Comparison of ENCODE assay signal across 11 cellular contexts in genomic region chrX:48532201-48532600, GRCh38. TPM values are rescaled to one million over a fixed set of nuclear protein-coding genes. Genes with fewer than 3 reads are reported as not detected.
A peak's percentile ranks its signal among the peaks of the same experiment; 100 is the strongest.
DNase-seq lines count a peak whose midpoint lies in the region; ATAC-seq and TF ChIP-seq lines count a peak whose summit lies in the region.
"Had no signal": no experiment of that assay in that cellular context is flagged by ENCODE, and none has a peak within 500 bp of the region (broad histone marks: within the 10 kb centered on the region; RNA-seq: fewer than 3 reads in every experiment).

No MANE protein-coding gene starts in this region.

- H3K9ac ChIP-seq in iPS-20b (ENCODE audit: low read depth, low read length), result 0 out of 2 replicates have a peak overlapping the region, but pooled peaks have one; percentile 37

- H3K27ac ChIP-seq in left ventricle myocardium inferior (replicated peaks), result peak overlapping the region; percentile 63
- no peak overlapping the region for H3K27ac ChIP-seq in iPS-20b (ENCODE audit: low read length)
- peak overlapping the region; percentile 75 for H3K27ac ChIP-seq in vagina

- TF ChIP-seq CTCF in left ventricle myocardium inferior (IDR thresholded peaks at IDR 0.05; ENCODE audit: borderline replicate concordance), result no peak
- no peak for TF ChIP-seq CTCF in vagina (IDR thresholded peaks at IDR 0.05)

- TF ChIP-seq POLR2A in vagina (IDR thresholded peaks at IDR 0.05), result no peak

- H3K4me1 Mint-ChIP-seq in activated naive CD8-positive, alpha-beta T cell treated with anti-CD3 and anti-CD28 coated beads, Interleukin-2, amount 50 U/mL, for 24 hours, result peaks cover 8% of the 10 kb centered on the region

- H3K36me3 Mint-ChIP-seq in activated naive CD8-positive, alpha-beta T cell treated with anti-CD3 and anti-CD28 coated beads, Interleukin-2, amount 50 U/mL, for 24 hours (ENCODE audit: low read depth), result peaks cover 12% of the 10 kb centered on the region

- H3K9me3 Mint-ChIP-seq in activated naive CD8-positive, alpha-beta T cell treated with anti-CD3 and anti-CD28 coated beads, Interleukin-2, amount 50 U/mL, for 24 hours, result no peaks in the 10 kb centered on the region

- intact Hi-C loops in left ventricle myocardium inferior (cut with micrococcal nuclease), result no loop called here
- intact Hi-C loops in Right ventricle myocardium inferior (cut with DNase I), result no loop called here
- intact Hi-C loops in vagina (cut with DNase I), result no loop called here

- no peak overlapping the region for H3K4me3 Mint-ChIP-seq in activated naive CD8-positive, alpha-beta T cell treated with anti-CD3 and anti-CD28 coated beads, Interleukin-2, amount 50 U/mL, for 24 hours

- no peak for ATAC-seq in Right ventricle myocardium inferior
- ATAC-seq in activated naive CD8-positive, alpha-beta T cell treated with anti-CD3 and anti-CD28 coated beads, Interleukin-2, amount 50 U/mL, for 24 hours, result no peak
- ATAC-seq in HG03521 (IDR thresholded peaks at IDR 0.05; ENCODE audit: unreplicated experiment), result no peak
- ATAC-seq: left lobe of liver had no signal

- H3K4me1 ChIP-seq in left ventricle myocardium inferior (peaks cover 6% of the 10 kb centered on the region), iPS-20b (ENCODE audit: insufficient read depth, low read length) (no peaks in the 10 kb centered on the region), vagina (no peaks in the 10 kb centered on the region)
- H3K4me1 ChIP-seq: gastroesophageal sphincter had no signal

- H3K27me3 Mint-ChIP-seq in activated naive CD8-positive, alpha-beta T cell treated with anti-CD3 and anti-CD28 coated beads, Interleukin-2, amount 50 U/mL, for 24 hours, result no peaks in the 10 kb centered on the region

- H3K9me3 ChIP-seq in left ventricle myocardium inferior (replicated peaks) (no peaks in the 10 kb centered on the region), iPS-20b (ENCODE audit: insufficient read depth, low read depth, low read length) (no peaks in the 10 kb centered on the region), vagina (no peaks in the 10 kb centered on the region)
- H3K9me3 ChIP-seq: gastroesophageal sphincter had no signal

- H3K36me3 ChIP-seq in left ventricle myocardium inferior (peaks cover 14% of the 10 kb centered on the region), iPS-20b (ENCODE audit: insufficient read depth, low read depth, low read length) (peaks cover 17% of the 10 kb centered on the region), vagina (peaks cover 0 to 3% of the 10 kb centered on the region in 2 donors)

- H3K4me3 ChIP-seq in left ventricle myocardium inferior (no peak overlapping the region), iPS-20b (ENCODE audit: low read length) (no peak overlapping the region), vagina (no peak overlapping the region)
- H3K4me3 ChIP-seq: gastroesophageal sphincter had no signal

- peak overlapping the region; percentile 78 for H3K27ac Mint-ChIP-seq in activated naive CD8-positive, alpha-beta T cell treated with anti-CD3 and anti-CD28 coated beads, Interleukin-2, amount 50 U/mL, for 24 hours

- DNase-seq in left ventricle myocardium inferior, result no peak
- DNase-seq in Right ventricle myocardium inferior (ENCODE audit: missing footprints), result no peak
- no peak for DNase-seq in activated naive CD8-positive, alpha-beta T cell treated with anti-CD3 and anti-CD28 coated beads, Interleukin-2, amount 50 U/mL, for 24 hours
- no peak for DNase-seq in vagina (ENCODE audit: extremely low spot score in 2 of 2)
- no peak for DNase-seq in NOMO-1 (lab: John Stamatoyannopoulos, UW; ENCODE audit: unreplicated experiment in 2 of 2)
- no peak for DNase-seq in NCI-H526 treated with DMSO at 0.1 percent for 48 hours (lab: John Stamatoyannopoulos, UW)
- DNase-seq: NCI-H1092 had no signal

- H3K27me3 ChIP-seq in left ventricle myocardium inferior (ENCODE audit: low read depth) (no peaks in the 10 kb centered on the region), iPS-20b (ENCODE audit: insufficient read depth, low read length) (no peaks in the 10 kb centered on the region), vagina (no peaks in the 10 kb centered on the region)
- H3K27me3 ChIP-seq: gastroesophageal sphincter had no signal

RNA-seq across cellular contexts. Expression of gene TBC1D25, which starts 7.3 kb away (rescaled TPM):
- total RNA-seq in left ventricle myocardium inferior (14.5 TPM), Right ventricle myocardium inferior (20.5 TPM), vagina (13.8 TPM)

RNA-seq across cellular contexts. Expression of gene EBP, which starts 10.6 kb away (rescaled TPM):
- total RNA-seq in left ventricle myocardium inferior (48.9 TPM), Right ventricle myocardium inferior (54.1 TPM), vagina (55.2 TPM)

RNA-seq across cellular contexts. Expression of gene PORCN, which starts 23.4 kb away (rescaled TPM):
- total RNA-seq in left ventricle myocardium inferior (13.6 TPM), Right ventricle myocardium inferior (13.5 TPM), vagina (15.7 TPM)

RNA-seq across cellular contexts. Expression of gene RBM3, which starts 42.1 kb away (rescaled TPM):
- total RNA-seq in left ventricle myocardium inferior, result 121 TPM
- total RNA-seq in Right ventricle myocardium inferior, result 113 TPM
- total RNA-seq in vagina, result 148 TPM

RNA-seq across cellular contexts. Expression of gene FTSJ1, which starts 56.2 kb away (rescaled TPM):
- total RNA-seq in left ventricle myocardium inferior (15.3 TPM), Right ventricle myocardium inferior (15.7 TPM), vagina (31.7 TPM)
